Comparison of ENCODE assay signal across 15 cellular contexts in genomic region chr2:18719978-18720775, GRCh38.
DNase-seq lines count a peak whose midpoint lies in the region; ATAC-seq, FAIRE-seq and TF ChIP-seq lines count a peak whose summit lies in the region.
"Had no signal": no experiment of that assay in that cellular context is flagged by ENCODE, and none has a peak within 500 bp of the region (broad histone marks: within the 10 kb centered on the region; RNA-seq: fewer than 3 reads in every experiment).

No MANE protein-coding gene starts in this region.

- peak; percentile 28 for FAIRE-seq in RCC 7860 (lab: Jason Lieb, UNC)
- FAIRE-seq in endothelial cell of umbilical vein (lab: Jason Lieb, UNC), result no peak
- FAIRE-seq: kidney had no signal

- no peak for TF ChIP-seq POLR2A in endothelial cell of umbilical vein (IDR thresholded peaks at IDR 0.05; ENCODE audit: low read depth, low read length)

- dilution Hi-C loops in endothelial cell of umbilical vein (cut with MboI; ENCODE audit: extremely low pct_ligation_motif_present, low sequenced_read_pairs), result no loop called here

- no peaks in the 10 kb centered on the region for H3K9me3 ChIP-seq in endothelial cell of umbilical vein (replicated peaks; ENCODE audit: control insufficient read depth, insufficient read depth, low read length)

- intact Hi-C loops in endothelial cell of umbilical vein (cut with micrococcal nuclease), result no loop called here

- no TSS peak for BruUV-seq in endothelial cell of umbilical vein (replicated peaks; lab: Mats Ljungman, UMichigan)

- peak; percentile 18 for DNase-seq in BJ (ENCODE audit: low read depth)
- DNase-seq in RCC 7860 (ENCODE audit: low spot score), result peak; percentile 38
- peak; percentile 52 for DNase-seq in endothelial cell of umbilical vein (ENCODE audit: low read depth, low spot score)
- peak; percentile 76 for DNase-seq in myocyte (ENCODE audit: low read depth)
- DNase-seq in middle frontal gyrus (ENCODE audit: extremely low spot score, low spot score), result no peak
- no peak for DNase-seq in HUDEP-2 (lab: John Stamatoyannopoulos, UW; ENCODE audit: unreplicated experiment in 76 of 76)
- DNase-seq in activated naive CD4-positive, alpha-beta T cell treated with anti-CD3 and anti-CD28 coated beads, Interleukin-2, amount 50 U/mL, for 16 hours, result no peak
- DNase-seq: activated CD4-positive, alpha-beta T cell treated with anti-CD3 and anti-CD28 coated beads, Interleukin-2, amount 50 U/mL, for 1 hour; activated effector memory CD4-positive, alpha-beta T cell treated with anti-CD3 and anti-CD28 coated beads, Interleukin-2, amount 50 U/mL, for 16 hours; kidney; NCI-H1092; NK-92 treated with Interleukin-12 subunit alpha and Interleukin-12 subunit beta, amount 100 ng/mL, for 24 hours; stimulated activated CD4-positive, alpha-beta T cell treated with anti-CD3 and anti-CD28 coated beads, Interleukin-1b, Interleukin-23, amount 100 ng/mL, for 48 hours; stimulated activated naive CD4-positive, alpha-beta T cell treated with Interleukin-2 at 50 U/mL for 16 hours had no signal

- no peaks in the 10 kb centered on the region for H3K27me3 ChIP-seq in BJ (ENCODE audit: control insufficient read depth, insufficient read depth, low read length)
- no peaks in the 10 kb centered on the region for H3K27me3 ChIP-seq in endothelial cell of umbilical vein (ENCODE audit: control insufficient read depth in 2 of 2, insufficient read depth in 2 of 2, low read length in 2 of 2)

- H3K36me3 ChIP-seq in BJ (ENCODE audit: control insufficient read depth, insufficient read depth, low read length) (no peaks in the 10 kb centered on the region), endothelial cell of umbilical vein (ENCODE audit: control insufficient read depth in 2 of 2, extremely low read depth in 1 of 2, insufficient read depth in 2 of 2, low read length in 2 of 2) (no peaks in the 10 kb centered on the region)

- no peaks in the 10 kb centered on the region for H3K9me1 ChIP-seq in endothelial cell of umbilical vein (replicated peaks; ENCODE audit: control insufficient read depth, extremely low read depth, insufficient read depth, low read length)

- no peak for TF ChIP-seq CTCF in BJ (IDR thresholded peaks at IDR 0.05; ENCODE audit: insufficient read depth, low read depth, low read length)
- no peak for TF ChIP-seq CTCF in endothelial cell of umbilical vein (IDR thresholded peaks at IDR 0.05; ENCODE audit: extremely low read depth in 1 of 2, insufficient read depth in 1 of 2, low read depth in 1 of 2, low read length in 2 of 2)

- H2AFZ ChIP-seq in endothelial cell of umbilical vein (ENCODE audit: low read depth, low read length), result no peak overlapping the region

- H3K79me2 ChIP-seq in endothelial cell of umbilical vein (ENCODE audit: control insufficient read depth, insufficient read depth, low read length), result no peaks in the 10 kb centered on the region

- H3K4me3 ChIP-seq in BJ (ENCODE audit: low read depth, low read length), result no peak overlapping the region
- no peak overlapping the region for H3K4me3 ChIP-seq in endothelial cell of umbilical vein (replicated peaks in 1 of 3; ENCODE audit: insufficient read depth in 1 of 3, low read depth in 1 of 3, low read length in 3 of 3)

- CTCF ChIA-PET in BJ (lab: Yijun Ruan, JAX), result interaction anchor here (1.8 kb wide), 1 partner anchor 200 kb away, joined by 6 read pairs; no protein-coding TSS in a partner anchor
- CTCF ChIA-PET in endothelial cell of umbilical vein (lab: Charles Lee), result interaction anchor here (1.0 to 1.2 kb wide), 2 partner anchors 12 to 15 kb away, joined by 3 read pairs; no protein-coding TSS in a partner anchor

- no peak overlapping the region for H3K4me2 ChIP-seq in endothelial cell of umbilical vein (ENCODE audit: insufficient read depth, low read length)

- no peak overlapping the region for H3K9ac ChIP-seq in endothelial cell of umbilical vein (replicated peaks; ENCODE audit: extremely low read depth, insufficient read depth, low read length)

- H4K20me1 ChIP-seq in endothelial cell of umbilical vein (replicated peaks; ENCODE audit: control insufficient read depth, extremely low read depth, insufficient read depth, low read length), result no peaks in the 10 kb centered on the region

- H3K4me1 ChIP-seq in endothelial cell of umbilical vein (ENCODE audit: control insufficient read depth, extremely low read depth, insufficient read depth, low read length), result peaks cover 3% of the 10 kb centered on the region

- no peak for ATAC-seq in GM19351 (IDR thresholded peaks at IDR 0.05; ENCODE audit: unreplicated experiment)

- POLR2A ChIA-PET in BJ (lab: Charles Lee), result interaction anchor here (0.6 kb wide), 1 partner anchor 203 kb away, joined by 3 read pairs; no protein-coding TSS in a partner anchor
- POLR2A ChIA-PET in endothelial cell of umbilical vein (lab: Charles Lee), result no interaction called here

- no peak overlapping the region for H3K27ac ChIP-seq in endothelial cell of umbilical vein (ENCODE audit: insufficient read depth, low read depth, low read length)

TF ChIP-seq in endothelial cell of umbilical vein, 7 proteins besides CTCF, POLR2A, EP300 and RAD21:
- TF ChIP-seq FOS (IDR thresholded peaks at IDR 0.05; ENCODE audit: borderline replicate concordance, insufficient read depth, low read length) (peak; percentile 33), POLR2AphosphoS5 (IDR thresholded peaks at IDR 0.05; ENCODE audit: insufficient read depth, low read depth, low read length) (no peak)

Comparison
In these comparisons a context has a peak if more than half of its experiments do, and no peak if none do; other contexts are left out.
1. DNase-seq: peak in BJ (single experiment), RCC 7860 (single experiment), endothelial cell of umbilical vein (single experiment) and myocyte (single experiment); none in middle frontal gyrus (single experiment), HUDEP-2 (0 of 76) and activated naive CD4-positive, alpha-beta T cell treated with anti-CD3 and anti-CD28 coated beads, Interleukin-2, amount 50 U/mL, for 16 hours (single experiment).